In the genomic region with DNA sequence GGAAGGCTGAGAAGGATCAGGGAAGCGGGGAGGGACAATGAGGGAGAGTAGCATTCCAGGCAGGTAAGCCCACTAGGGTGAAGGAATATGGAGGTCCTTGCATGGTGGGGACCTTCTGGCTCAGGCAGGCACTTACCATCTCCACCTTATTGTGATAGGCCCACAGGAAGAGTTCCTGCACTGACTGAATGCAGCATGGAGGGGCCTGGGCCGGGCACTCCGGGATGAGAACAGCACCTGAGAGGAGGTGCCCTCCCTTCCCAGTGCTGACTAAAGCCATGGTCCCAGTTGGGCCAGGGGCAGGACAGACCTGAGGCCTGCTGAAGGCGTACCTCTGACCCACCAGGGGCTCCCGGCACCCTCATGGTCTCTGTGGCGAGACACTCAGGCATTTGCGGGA, we compare ENCODE assay signal across 21 cellular contexts.
"Had no signal": no experiment of that assay in that cellular context is flagged by ENCODE, and none has a peak within 500 bp of the region (broad histone marks: within the 10 kb centered on the region; RNA-seq: fewer than 3 reads in every experiment).

No MANE protein-coding gene starts in this region.

- H3K4me3 ChIP-seq: breast epithelium, SJSA1 had no signal

- H3K9me3 ChIP-seq: SJSA1 had no signal

- H3K27me3 ChIP-seq: breast epithelium, SJSA1 had no signal

- H3K27ac ChIP-seq: breast epithelium, SJSA1, VCaP had no signal

- DNase-seq: activated CD4-positive, alpha-beta memory T cell treated with anti-CD3 and anti-CD28 coated beads, Interleukin-2, amount 10 ng/mL, durations not matched to agents 7 days and 5 days; activated CD4-positive, alpha-beta T cell treated with anti-CD3 and anti-CD28 coated beads for 36 hours; activated CD4-positive, alpha-beta T cell treated with anti-CD3 and anti-CD28 coated beads, Interleukin-2, amount 50 U/mL, for 1 hour; activated CD8-positive, alpha-beta memory T cell treated with anti-CD3 and anti-CD28 coated beads, Interleukin-2, amount 50 U/mL, for 4 hours; activated T-cell treated with anti-CD3 and anti-CD28 coated beads, Interleukin-2, amount 50 U/mL, for 72 hours; Karpas-422; MM.1S; NCI-H1105 treated with DMSO at 0.1 percent for 48 hours; NCI-H1436 treated with DMSO at 0.1 percent for 48 hours; NCI-H187; NCI-H2081; NCI-H510A treated with DMSO at 0.1 percent for 48 hours; NCI-H69; NK-92 treated with Interleukin-12 subunit alpha and Interleukin-12 subunit beta, amount 100 ng/mL, for 24 hours; SHP77; SW 1271; T1000 had no signal

- H3K4me1 ChIP-seq: breast epithelium had no signal

- H3K36me3 ChIP-seq: breast epithelium, SJSA1 had no signal

- ATAC-seq: activated CD4-positive, alpha-beta T cell treated with anti-CD3 and anti-CD28 coated beads for 36 hours; activated T-cell treated with anti-CD3 and anti-CD28 coated beads, Interleukin-2, amount 50 U/mL, for 72 hours; SK-N-SH treated with all-trans-retinoic acid at 6 μM for 48 hours had no signal
